26 cellular contexts compared by ENCODE assay signal in genomic region chr4:140633154-140633553, GRCh38.
"Had no signal": no experiment of that assay in that cellular context is flagged by ENCODE, and none has a peak within 500 bp of the region (broad histone marks: within the 10 kb centered on the region; RNA-seq: fewer than 3 reads in every experiment).

No MANE protein-coding gene starts in this region.

- H3K36me3 Mint-ChIP-seq: activated CD4-positive, alpha-beta memory T cell treated with anti-CD3 and anti-CD28 coated beads for 36 hours; activated naive CD8-positive, alpha-beta T cell treated with anti-CD3 and anti-CD28 coated beads for 36 hours; natural killer cell had no signal

- H3K4me1 Mint-ChIP-seq: activated CD4-positive, alpha-beta T cell treated with anti-CD3 and anti-CD28 coated beads, Interleukin-2, amount 10 ng/mL, durations not matched to agents 24 days and 14 days; activated naive CD8-positive, alpha-beta T cell treated with anti-CD3 and anti-CD28 coated beads for 36 hours; brain; natural killer cell had no signal

- H3K27me3 Mint-ChIP-seq: brain had no signal

- H3K27ac Mint-ChIP-seq: activated CD4-positive, alpha-beta memory T cell treated with anti-CD3 and anti-CD28 coated beads for 36 hours; activated CD4-positive, alpha-beta T cell treated with anti-CD3 and anti-CD28 coated beads, Interleukin-2, amount 10 ng/mL, durations not matched to agents 24 days and 14 days; activated naive CD4-positive, alpha-beta T cell treated with anti-CD3 and anti-CD28 coated beads for 36 hours; activated naive CD8-positive, alpha-beta T cell treated with anti-CD3 and anti-CD28 coated beads for 36 hours; activated T-helper 1 cell treated with anti-CD3 and anti-CD28 coated beads, Interleukin-12 subunit alpha, Interleukin-12 subunit beta, Interleukin-2, Interleukin-4 antibody, amounts not matched to agents 30 ng/mL and 10 ng/mL and 1 ng/mL, durations not matched to agents 14 hours and 24 hours and 36 hours; natural killer cell; neural progenitor cell; T-helper 17 cell had no signal

- DNase-seq: activated CD4-positive, alpha-beta memory T cell treated with anti-CD3 and anti-CD28 coated beads for 36 hours; activated CD4-positive, alpha-beta T cell treated with anti-CD3 and anti-CD28 coated beads, Interleukin-2, amount 10 ng/mL, durations not matched to agents 24 days and 14 days; activated CD8-positive, alpha-beta memory T cell treated with anti-CD3 and anti-CD28 coated beads, Interleukin-2, amount 50 U/mL, for 4 hours; activated effector memory CD4-positive, alpha-beta T cell treated with anti-CD3 and anti-CD28 coated beads, Interleukin-2, amount 50 U/mL, for 16 hours; activated naive CD4-positive, alpha-beta T cell treated with anti-CD3 and anti-CD28 coated beads for 36 hours; activated naive CD8-positive, alpha-beta T cell treated with anti-CD3 and anti-CD28 coated beads for 36 hours; activated T-cell treated with anti-CD3 and anti-CD28 coated beads, Interleukin-2, amount 50 U/mL, for 1 hour; adrenal gland; cerebellar nuclear complex; colonic mucosa; dorsolateral prefrontal cortex; effector memory CD4-positive, alpha-beta T cell; natural killer cell; occipital lobe; psoas muscle; stimulated activated CD4-positive, alpha-beta T cell treated with anti-CD3 and anti-CD28 coated beads, Interleukin-15, amount 100 ng/mL, for 24 hours; stimulated activated CD4-positive, alpha-beta T cell treated with anti-CD3 and anti-CD28 coated beads, Interleukin-2, amount 100 ng/mL, for 24 hours; stimulated activated naive CD4-positive, alpha-beta T cell; T-helper 17 cell; T1000; tibial artery; WERI-Rb-1 had no signal

- H3K4me3 Mint-ChIP-seq: activated CD4-positive, alpha-beta memory T cell treated with anti-CD3 and anti-CD28 coated beads for 36 hours; activated CD4-positive, alpha-beta T cell treated with anti-CD3 and anti-CD28 coated beads, Interleukin-2, amount 10 ng/mL, durations not matched to agents 24 days and 14 days; activated naive CD4-positive, alpha-beta T cell treated with anti-CD3 and anti-CD28 coated beads for 36 hours; activated naive CD8-positive, alpha-beta T cell treated with anti-CD3 and anti-CD28 coated beads for 36 hours; activated T-helper 1 cell treated with anti-CD3 and anti-CD28 coated beads, Interleukin-12 subunit alpha, Interleukin-12 subunit beta, Interleukin-2, Interleukin-4 antibody, amounts not matched to agents 30 ng/mL and 10 ng/mL and 1 ng/mL, durations not matched to agents 14 hours and 24 hours and 36 hours; brain; natural killer cell; neural progenitor cell; T-helper 17 cell had no signal

- ATAC-seq: activated CD4-positive, CD25-positive, alpha-beta regulatory T cell treated with anti-CD3 and anti-CD28 coated beads, Interleukin-2, amount 50 U/mL, for 24 hours; natural killer cell; psoas muscle; T-helper 17 cell had no signal

- H3K9me3 Mint-ChIP-seq: activated CD4-positive, alpha-beta memory T cell treated with anti-CD3 and anti-CD28 coated beads for 36 hours; activated CD4-positive, alpha-beta T cell treated with anti-CD3 and anti-CD28 coated beads, Interleukin-2, amount 10 ng/mL, durations not matched to agents 24 days and 14 days; activated naive CD4-positive, alpha-beta T cell treated with anti-CD3 and anti-CD28 coated beads for 36 hours; activated naive CD8-positive, alpha-beta T cell treated with anti-CD3 and anti-CD28 coated beads for 36 hours; activated T-helper 1 cell treated with anti-CD3 and anti-CD28 coated beads, Interleukin-12 subunit alpha, Interleukin-12 subunit beta, Interleukin-2, Interleukin-4 antibody, amounts not matched to agents 30 ng/mL and 10 ng/mL and 1 ng/mL, durations not matched to agents 14 hours and 24 hours and 36 hours; brain; natural killer cell; neural progenitor cell had no signal
